ENCODE assay signal across 22 cellular contexts in the genomic region with DNA sequence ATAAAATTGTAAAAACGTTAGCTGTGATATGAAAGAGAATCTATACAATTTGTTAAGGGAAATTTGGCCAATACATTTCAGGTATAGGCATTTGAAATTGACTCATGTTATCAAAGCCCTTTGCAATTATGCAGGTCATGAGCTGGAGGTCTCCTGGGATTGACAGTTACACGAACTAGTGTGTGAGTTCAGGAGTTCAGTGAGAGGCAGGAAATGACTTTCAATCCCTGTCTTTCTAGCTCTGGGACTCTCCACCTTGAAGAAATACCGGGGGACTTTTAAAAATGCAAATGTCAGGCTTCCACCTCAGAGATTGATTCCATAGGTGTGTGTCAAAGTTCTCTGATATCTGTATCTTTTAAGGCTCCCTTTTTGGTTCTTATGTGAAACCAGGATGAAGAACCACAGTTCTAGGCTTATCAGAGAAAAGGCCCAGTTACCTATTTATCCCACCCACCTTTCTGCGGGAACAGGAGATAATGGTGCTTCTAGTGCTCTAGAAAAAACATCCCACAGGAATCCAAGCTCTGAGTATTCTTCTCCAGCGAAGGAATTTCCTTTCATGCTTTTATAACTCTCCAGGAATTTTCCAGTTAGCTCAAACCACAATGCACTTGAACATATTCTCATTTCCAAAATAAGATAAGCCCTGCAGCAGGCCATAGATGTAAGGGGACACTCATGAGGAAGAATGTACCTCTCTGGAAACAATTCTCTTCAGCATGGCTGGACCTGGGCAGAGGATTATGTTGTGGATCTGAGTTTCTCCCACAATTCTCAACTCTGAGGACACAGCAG.
DNase-seq lines count a peak whose midpoint lies in the region; ATAC-seq lines count a peak whose summit lies in the region.
"Had no signal": no experiment of that assay in that cellular context is flagged by ENCODE, and none has a peak within 500 bp of the region (broad histone marks: within the 10 kb centered on the region; RNA-seq: fewer than 3 reads in every experiment).

No MANE protein-coding gene starts in this region.

- H3K36me3 ChIP-seq in mesodermal cell (ENCODE audit: control insufficient read depth, insufficient read depth, low read length) = no peaks in the 10 kb centered on the region
- H3K36me3 ChIP-seq: esophagus squamous epithelium, spleen, vagina, WERI-Rb-1 had no signal

- 53 to 67% methylated on average over 2 of the region's 5 CpGs for WGBS in mesodermal cell (ENCODE audit: insufficient coverage in 2 of 2), 2 experiments

- peak overlapping the region; percentile 23 for H3K27ac ChIP-seq in mesodermal cell (ENCODE audit: low read depth, low read length, severe bottlenecking)
- H3K27ac ChIP-seq: esophagus squamous epithelium, spleen, vagina, WERI-Rb-1 had no signal

- ATAC-seq in HG02610 (IDR thresholded peaks at IDR 0.05; ENCODE audit: unreplicated experiment) (peak; percentile 80), GM21390 (IDR thresholded peaks at IDR 0.05; ENCODE audit: unreplicated experiment) (no peak)
- ATAC-seq: effector memory CD8-positive, alpha-beta T cell; left lobe of liver; mucosa of descending colon had no signal

- no peak overlapping the region for H3K4me3 ChIP-seq in mesodermal cell (ENCODE audit: extremely low read depth, insufficient read depth, low read length, poor library complexity, severe bottlenecking)
- H3K4me3 ChIP-seq: esophagus squamous epithelium, mucosa of descending colon, spleen, vagina had no signal

- H3K9me3 ChIP-seq in mesodermal cell (ENCODE audit: control insufficient read depth, low read length) = no peaks in the 10 kb centered on the region
- H3K9me3 ChIP-seq: esophagus squamous epithelium, mucosa of descending colon, spleen, vagina had no signal

- peak; percentile 5 for DNase-seq in GM03348 (ENCODE audit: low spot score)
- peak; percentile 19 for DNase-seq in RPMI7951 (ENCODE audit: low read depth)
- no peak for DNase-seq in NCI-H1694 (lab: John Stamatoyannopoulos, UW)
- no peak for DNase-seq in NCI-H82 (lab: John Stamatoyannopoulos, UW)
- no peak for DNase-seq in NCI-H526 treated with DMSO at 0.1 percent for 48 hours (lab: John Stamatoyannopoulos, UW)
- DNase-seq: activated CD4-positive, alpha-beta T cell treated with anti-CD3 and anti-CD28 coated beads, Interleukin-2, amount 50 U/mL, for 4 hours; amygdala; DND-41; effector memory CD8-positive, alpha-beta T cell; esophagus squamous epithelium; glutamatergic neuron; mucosa of descending colon; SHP77 treated with DMSO at 0.1 percent for 48 hours; spleen; substantia nigra; T-helper 2 cell had no signal

- peaks cover 12% of the 10 kb centered on the region for H3K4me1 ChIP-seq in mesodermal cell (ENCODE audit: control insufficient read depth, insufficient read depth, low read length, poor library complexity, severe bottlenecking)
- H3K4me1 ChIP-seq: esophagus squamous epithelium, spleen, vagina had no signal

Comparison
In these comparisons a context has a peak if more than half of its experiments do, and no peak if none do; other contexts are left out.
1. DNase-seq: peak in GM03348 (single experiment) and RPMI7951 (single experiment); none in NCI-H1694 (single experiment), NCI-H82 (single experiment) and NCI-H526 treated with DMSO at 0.1 percent for 48 hours (single experiment).